ENCODE assay signal across 1 cellular context in genomic region chr5:123538670-123539459, GRCh38.
TF ChIP-seq lines count a peak whose summit lies in the region.

No MANE protein-coding gene starts in this region.

TF ChIP-seq in SK-N-SH, 30 proteins besides CTCF, POLR2A, EP300 and RAD21 (continued from another document):
- TF ChIP-seq, protein P1, sequence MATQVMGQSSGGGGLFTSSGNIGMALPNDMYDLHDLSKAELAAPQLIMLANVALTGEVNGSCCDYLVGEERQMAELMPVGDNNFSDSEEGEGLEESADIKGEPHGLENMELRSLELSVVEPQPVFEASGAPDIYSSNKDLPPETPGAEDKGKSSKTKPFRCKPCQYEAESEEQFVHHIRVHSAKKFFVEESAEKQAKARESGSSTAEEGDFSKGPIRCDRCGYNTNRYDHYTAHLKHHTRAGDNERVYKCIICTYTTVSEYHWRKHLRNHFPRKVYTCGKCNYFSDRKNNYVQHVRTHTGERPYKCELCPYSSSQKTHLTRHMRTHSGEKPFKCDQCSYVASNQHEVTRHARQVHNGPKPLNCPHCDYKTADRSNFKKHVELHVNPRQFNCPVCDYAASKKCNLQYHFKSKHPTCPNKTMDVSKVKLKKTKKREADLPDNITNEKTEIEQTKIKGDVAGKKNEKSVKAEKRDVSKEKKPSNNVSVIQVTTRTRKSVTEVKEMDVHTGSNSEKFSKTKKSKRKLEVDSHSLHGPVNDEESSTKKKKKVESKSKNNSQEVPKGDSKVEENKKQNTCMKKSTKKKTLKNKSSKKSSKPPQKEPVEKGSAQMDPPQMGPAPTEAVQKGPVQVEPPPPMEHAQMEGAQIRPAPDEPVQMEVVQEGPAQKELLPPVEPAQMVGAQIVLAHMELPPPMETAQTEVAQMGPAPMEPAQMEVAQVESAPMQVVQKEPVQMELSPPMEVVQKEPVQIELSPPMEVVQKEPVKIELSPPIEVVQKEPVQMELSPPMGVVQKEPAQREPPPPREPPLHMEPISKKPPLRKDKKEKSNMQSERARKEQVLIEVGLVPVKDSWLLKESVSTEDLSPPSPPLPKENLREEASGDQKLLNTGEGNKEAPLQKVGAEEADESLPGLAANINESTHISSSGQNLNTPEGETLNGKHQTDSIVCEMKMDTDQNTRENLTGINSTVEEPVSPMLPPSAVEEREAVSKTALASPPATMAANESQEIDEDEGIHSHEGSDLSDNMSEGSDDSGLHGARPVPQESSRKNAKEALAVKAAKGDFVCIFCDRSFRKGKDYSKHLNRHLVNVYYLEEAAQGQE (IDR thresholded peaks at IDR 0.05; ENCODE audit: low read depth, low read length) = no peak
- TF ChIP-seq MXI1 (IDR thresholded peaks at IDR 0.05; ENCODE audit: low read depth, low read length) (no peak), MAX (IDR thresholded peaks at IDR 0.05; ENCODE audit: low read depth) (no peak)
